Comparison of ENCODE assay signal across 30 cellular contexts in genomic region chr5:74605759-74606158, GRCh38.
"Had no signal": no experiment of that assay in that cellular context is flagged by ENCODE, and none has a peak within 500 bp of the region (broad histone marks: within the 10 kb centered on the region; RNA-seq: fewer than 3 reads in every experiment).

No MANE protein-coding gene starts in this region.

- H3K27ac ChIP-seq: adrenal gland, ascending aorta, body of pancreas, brain microvascular endothelial cell, breast epithelium, cardiac muscle cell, colonic mucosa had no signal

- ATAC-seq: activated naive CD4-positive, alpha-beta T cell treated with anti-CD3 and anti-CD28 coated beads, Interleukin-2, amount 50 U/mL, for 72 hours; activated naive CD8-positive, alpha-beta T cell treated with anti-CD3 and anti-CD28 coated beads, Interleukin-2, amount 50 U/mL, for 24 hours; activated T-cell treated with anti-CD3 and anti-CD28 coated beads, Interleukin-2, amount 50 U/mL, for 72 hours; activated T-helper 17 cell treated with anti-CD3 and anti-CD28 coated beads, Interleukin-2, amount 50 U/mL, for 72 hours; body of pancreas had no signal

- H3K27me3 ChIP-seq: adrenal gland, ascending aorta, body of pancreas, brain microvascular endothelial cell, breast epithelium, cardiac muscle cell, colonic mucosa had no signal

- H3K4me1 ChIP-seq: adrenal gland, ascending aorta, body of pancreas, breast epithelium, colonic mucosa had no signal

- H3K4me3 ChIP-seq: adrenal gland, ascending aorta, body of pancreas, breast epithelium, cardiac muscle cell, colonic mucosa had no signal

- H3K36me3 ChIP-seq: adrenal gland, ascending aorta, brain microvascular endothelial cell, breast epithelium, cardiac muscle cell, colonic mucosa had no signal

- H3K9me3 ChIP-seq: adrenal gland, ascending aorta, body of pancreas, breast epithelium, colonic mucosa had no signal

- DNase-seq: activated effector memory CD4-positive, alpha-beta T cell treated with anti-CD3 and anti-CD28 coated beads, Interleukin-2, amount 50 U/mL, for 16 hours; activated effector memory CD4-positive, alpha-beta T cell treated with Interleukin-2 at 50 U/mL for 16 hours; activated gamma-delta T cell; activated gamma-delta T cell treated with Interleukin-2 at 50 U/mL for 16 hours; activated naive CD4-positive, alpha-beta T cell; activated naive CD4-positive, alpha-beta T cell treated with anti-CD3 and anti-CD28 coated beads for 36 hours; activated naive CD4-positive, alpha-beta T cell treated with anti-CD3 and anti-CD28 coated beads, Interleukin-2, amount 10 ng/mL, durations not matched to agents 7 days and 5 days; activated naive CD4-positive, alpha-beta T cell treated with anti-CD3 and anti-CD28 coated beads, Interleukin-2, amount 50 U/mL, for 16 hours; activated naive CD4-positive, alpha-beta T cell treated with Interleukin-2 at 50 U/mL for 16 hours; activated naive CD8-positive, alpha-beta T cell treated with anti-CD3 and anti-CD28 coated beads for 36 hours; activated naive CD8-positive, alpha-beta T cell treated with anti-CD3 and anti-CD28 coated beads, Interleukin-2, amount 10 ng/mL, durations not matched to agents 7 days and 5 days; activated naive CD8-positive, alpha-beta T cell treated with anti-CD3 and anti-CD28 coated beads, Interleukin-2, amount 50 U/mL, for 24 hours; activated T-cell treated with anti-CD3 and anti-CD28 coated beads, Interleukin-2, amount 50 U/mL, for 48 hours; activated T-cell treated with anti-CD3 and anti-CD28 coated beads, Interleukin-2, amount 50 U/mL, for 72 hours; adrenal gland; amniotic stem cell; amygdala; anterior cingulate cortex; aorta; body of pancreas; brain microvascular endothelial cell; caudate nucleus; central memory CD4-positive, alpha-beta T cell; cerebellar nuclear complex; colonic mucosa had no signal
